27 cellular contexts compared by ENCODE assay signal in the genomic region with DNA sequence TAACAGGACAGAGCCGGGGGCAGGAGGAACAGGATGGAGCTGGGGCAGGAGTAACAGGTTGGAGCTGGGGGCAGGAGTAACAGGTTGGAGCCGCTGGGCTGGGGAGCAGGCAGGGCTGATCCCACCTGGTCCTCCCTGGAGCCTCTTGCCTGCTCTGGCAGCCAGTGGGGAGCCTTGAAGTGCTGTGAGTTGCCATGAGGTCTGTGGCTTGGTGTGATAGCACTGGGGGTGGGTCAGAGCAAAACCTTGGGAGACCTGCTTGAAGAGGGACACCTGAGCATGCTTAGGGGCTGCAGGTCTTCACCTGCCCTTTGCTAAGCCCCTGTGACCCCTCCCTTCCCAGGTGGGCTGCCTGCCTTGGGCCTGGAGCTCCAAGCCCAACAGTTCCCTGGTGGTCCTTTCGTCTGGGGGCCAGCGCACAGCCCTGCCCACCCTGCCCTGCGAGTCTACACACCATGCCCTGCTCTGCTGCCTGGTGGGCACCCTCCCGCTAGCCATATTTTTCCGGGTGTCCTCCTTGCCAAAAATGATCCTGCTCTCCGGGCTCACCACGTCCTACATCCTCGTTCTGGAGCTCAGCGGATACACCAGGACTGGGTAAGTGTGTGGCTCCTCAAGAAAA.
DNase-seq lines count a peak whose midpoint lies in the region; ATAC-seq and TF ChIP-seq lines count a peak whose summit lies in the region.
"Had no signal": no experiment of that assay in that cellular context is flagged by ENCODE, and none has a peak within 500 bp of the region (broad histone marks: within the 10 kb centered on the region; RNA-seq: fewer than 3 reads in every experiment).

No MANE protein-coding gene starts in this region.

- H3K9me3 ChIP-seq in lung (ENCODE audit: control insufficient read depth in 2 of 2, insufficient read depth in 1 of 2, low read length in 1 of 2) (no peaks in the 10 kb centered on the region), upper lobe of left lung (no peaks in the 10 kb centered on the region)

- H3K36me3 Mint-ChIP-seq in activated CD8-positive, alpha-beta memory T cell treated with anti-CD3 and anti-CD28 coated beads, Interleukin-2, amount 10 ng/mL, durations not matched to agents 7 days and 5 days, result no peaks in the 10 kb centered on the region
- H3K36me3 Mint-ChIP-seq: activated naive CD4-positive, alpha-beta T cell treated with anti-CD3 and anti-CD28 coated beads, Interleukin-2, amount 10 ng/mL, durations not matched to agents 7 days and 5 days; CD8-positive, alpha-beta memory T cell; naive B cell had no signal

- no peaks in the 10 kb centered on the region for H3K9me3 Mint-ChIP-seq in activated CD8-positive, alpha-beta memory T cell treated with anti-CD3 and anti-CD28 coated beads, Interleukin-2, amount 10 ng/mL, durations not matched to agents 7 days and 5 days (ENCODE audit: low read depth)
- H3K9me3 Mint-ChIP-seq: activated naive CD4-positive, alpha-beta T cell treated with anti-CD3 and anti-CD28 coated beads, Interleukin-2, amount 10 ng/mL, durations not matched to agents 7 days and 5 days; CD8-positive, alpha-beta memory T cell; naive B cell had no signal

- peaks cover 1% of the 10 kb centered on the region for H3K27me3 Mint-ChIP-seq in activated CD8-positive, alpha-beta memory T cell treated with anti-CD3 and anti-CD28 coated beads, Interleukin-2, amount 10 ng/mL, durations not matched to agents 7 days and 5 days

- H3K36me3 ChIP-seq in lung (ENCODE audit: control insufficient read depth in 2 of 2, insufficient read depth in 2 of 2, low read length in 2 of 2), result no peaks in the 10 kb centered on the region
- H3K36me3 ChIP-seq in upper lobe of left lung, result no peaks in the 10 kb centered on the region

- CTCF ChIA-PET in activated CD8-positive, alpha-beta memory T cell treated with anti-CD3 and anti-CD28 coated beads, Interleukin-2, amount 10 ng/mL, durations not matched to agents 7 days and 5 days (lab: Charles Lee), result no interaction called here

- peaks cover 0 to 5% of the 10 kb centered on the region in 2 donors for H3K4me1 ChIP-seq in lung (ENCODE audit: control insufficient read depth in 2 of 2, insufficient read depth in 2 of 2, low read length in 2 of 2)
- peaks cover 0 to 10% (median 6%) of the 10 kb centered on the region in 4 donors for H3K4me1 ChIP-seq in upper lobe of left lung

- no peak for TF ChIP-seq EP300 in upper lobe of left lung (IDR thresholded peaks at IDR 0.05)

- TF ChIP-seq CTCF in lung (IDR thresholded peaks at IDR 0.05; ENCODE audit: control extremely low read depth, extremely low read depth), result no peak
- no peak for TF ChIP-seq CTCF in upper lobe of left lung (IDR thresholded peaks at IDR 0.05)

- no peak for ATAC-seq in activated CD8-positive, alpha-beta memory T cell treated with anti-CD3 and anti-CD28 coated beads, Interleukin-2, amount 10 ng/mL, durations not matched to agents 7 days and 5 days
- ATAC-seq in lung (ENCODE audit: insufficient read depth, low FRiP score), result no peak
- ATAC-seq in upper lobe of left lung (ENCODE audit: low FRiP score in 2 of 2), result no peak
- ATAC-seq in HG02938 (IDR thresholded peaks at IDR 0.05; ENCODE audit: unreplicated experiment), result no peak
- ATAC-seq: activated CD8-positive, alpha-beta T cell treated with anti-CD3 and anti-CD28 coated beads, Interleukin-2, amount 10 ng/mL, durations not matched to agents 7 days and 5 days had no signal

- peaks cover 7% of the 10 kb centered on the region for H3K4me1 Mint-ChIP-seq in activated CD8-positive, alpha-beta memory T cell treated with anti-CD3 and anti-CD28 coated beads, Interleukin-2, amount 10 ng/mL, durations not matched to agents 7 days and 5 days
- H3K4me1 Mint-ChIP-seq: activated naive CD4-positive, alpha-beta T cell treated with anti-CD3 and anti-CD28 coated beads, Interleukin-2, amount 10 ng/mL, durations not matched to agents 7 days and 5 days; CD8-positive, alpha-beta memory T cell; naive B cell had no signal

- 88 to 89% methylated on average over 11 of the region's 11 CpGs for WGBS in lung, 2 donors
- WGBS in upper lobe of left lung, 2 donors, result 81 to 91% methylated on average over 10 to 11 of the region's 11 CpGs

- TF ChIP-seq POLR2A in upper lobe of left lung (IDR thresholded peaks at IDR 0.05), result no peak

- H3K27ac ChIP-seq in lung (ENCODE audit: low read depth in 1 of 2, low read length in 1 of 2) (no peak overlapping the region), upper lobe of left lung (peak overlapping the region in 1 of 4 donors; percentile 48), caudate nucleus (ENCODE audit: low read depth, low read length) (no peak overlapping the region)

- H3K27me3 ChIP-seq in lung (ENCODE audit: control insufficient read depth, insufficient read depth) (no peaks in the 10 kb centered on the region), upper lobe of left lung (no peaks in the 10 kb centered on the region)

- H3K4me3 ChIP-seq in lung, result no peak overlapping the region
- H3K4me3 ChIP-seq in upper lobe of left lung, result no peak overlapping the region

- DNase-seq in activated CD8-positive, alpha-beta memory T cell treated with anti-CD3 and anti-CD28 coated beads for 24 hours, result peak; percentile 45
- no peak for DNase-seq in activated CD8-positive, alpha-beta memory T cell treated with anti-CD3 and anti-CD28 coated beads, Interleukin-2, amount 50 U/mL, for 4 hours
- DNase-seq in activated CD8-positive, alpha-beta memory T cell treated with anti-CD3 and anti-CD28 coated beads, Interleukin-2, amount 10 ng/mL, durations not matched to agents 7 days and 5 days, result peak; percentile 23
- DNase-seq in lung (ENCODE audit: low spot score), result peak; percentile 22
- peak; percentile 14 to 43 for DNase-seq in upper lobe of left lung
- no peak for DNase-seq in activated CD4-positive, CD25-positive, alpha-beta regulatory T cell treated with anti-CD3 and anti-CD28 coated beads, Interleukin-2, amount 50 U/mL, for 72 hours
- DNase-seq in caudate nucleus (lab: John Stamatoyannopoulos, UW), result no peak
- DNase-seq: activated CD4-positive, CD25-positive, alpha-beta regulatory T cell; activated naive CD4-positive, alpha-beta T cell treated with anti-CD3 and anti-CD28 coated beads, Interleukin-2, amount 10 ng/mL, durations not matched to agents 7 days and 5 days; AML-193; amniotic stem cell; CD8-positive, alpha-beta memory T cell; glutamatergic neuron; kidney glomerular epithelial cell; mesenchymal stem cell; naive B cell; NCI-H1417; NCI-H2107; NCI-H510A; NK-92 treated with Interleukin-12 subunit alpha and Interleukin-12 subunit beta, amount 100 ng/mL, for 24 hours; occipital lobe; SIG-M5; stimulated activated CD4-positive, alpha-beta T cell treated with anti-CD3 and anti-CD28 coated beads, Interleukin-12 subunit alpha, Interleukin-12 subunit beta, amount 100 ng/mL, for 4 hours; stimulated activated CD4-positive, alpha-beta T cell treated with anti-CD3 and anti-CD28 coated beads, Interleukin-4, amount 100 ng/mL, for 4 hours; stimulated activated naive CD4-positive, alpha-beta T cell treated with Interleukin-2 at 50 U/mL for 16 hours had no signal

- H3K4me3 Mint-ChIP-seq in activated CD8-positive, alpha-beta memory T cell treated with anti-CD3 and anti-CD28 coated beads, Interleukin-2, amount 10 ng/mL, durations not matched to agents 7 days and 5 days, result no peak overlapping the region
- H3K4me3 Mint-ChIP-seq: activated CD8-positive, alpha-beta T cell treated with anti-CD3 and anti-CD28 coated beads, Interleukin-2, amount 10 ng/mL, durations not matched to agents 7 days and 5 days; activated naive CD4-positive, alpha-beta T cell treated with anti-CD3 and anti-CD28 coated beads, Interleukin-2, amount 10 ng/mL, durations not matched to agents 7 days and 5 days; CD8-positive, alpha-beta memory T cell; naive B cell had no signal

- H3K27ac Mint-ChIP-seq in activated CD8-positive, alpha-beta memory T cell treated with anti-CD3 and anti-CD28 coated beads, Interleukin-2, amount 10 ng/mL, durations not matched to agents 7 days and 5 days, result no peak overlapping the region
- H3K27ac Mint-ChIP-seq: activated CD8-positive, alpha-beta T cell treated with anti-CD3 and anti-CD28 coated beads, Interleukin-2, amount 10 ng/mL, durations not matched to agents 7 days and 5 days; activated naive CD4-positive, alpha-beta T cell treated with anti-CD3 and anti-CD28 coated beads, Interleukin-2, amount 10 ng/mL, durations not matched to agents 7 days and 5 days; CD8-positive, alpha-beta memory T cell; naive B cell had no signal

Comparison
In these comparisons a context has a peak if more than half of its experiments do, and no peak if none do; other contexts are left out.
1. DNase-seq: peak in activated CD8-positive, alpha-beta memory T cell treated with anti-CD3 and anti-CD28 coated beads for 24 hours (single experiment), activated CD8-positive, alpha-beta memory T cell treated with anti-CD3 and anti-CD28 coated beads, Interleukin-2, amount 10 ng/mL, durations not matched to agents 7 days and 5 days (single experiment), lung (single experiment) and upper lobe of left lung (2 of 2); none in activated CD8-positive, alpha-beta memory T cell treated with anti-CD3 and anti-CD28 coated beads, Interleukin-2, amount 50 U/mL, for 4 hours (single experiment), activated CD4-positive, CD25-positive, alpha-beta regulatory T cell treated with anti-CD3 and anti-CD28 coated beads, Interleukin-2, amount 50 U/mL, for 72 hours (single experiment) and caudate nucleus (0 of 61).